In genomic region chr20:8019178-8019997, GRCh38 we compare ENCODE assay signal across 1 cellular context.
TF ChIP-seq lines count a peak whose summit lies in the region.

Gene TMX4 (minus strand): TSS chr20:8019761. CDS start chr20:8019613, 148 bp downstream.

TF ChIP-seq in HepG2, 621 proteins besides CTCF, POLR2A, EP300 and RAD21 (continued from another document and continues in another):
- TF ChIP-seq BCL3 (CRISPR knock-in tag; IDR thresholded peaks at IDR 0.05): peak; percentile 84; the same call in 1 of the 2 replicates
- no peak for TF ChIP-seq HMG20A (CRISPR knock-in tag; IDR thresholded peaks at IDR 0.05; ENCODE audit: borderline replicate concordance)
- TF ChIP-seq SNAI1 (CRISPR knock-in tag; IDR thresholded peaks at IDR 0.05; ENCODE audit: borderline replicate concordance): peak; percentile 89; the same call in 1 of the 2 replicates
- TF ChIP-seq HDAC2 (CRISPR knock-in tag; IDR thresholded peaks at IDR 0.05): peak; percentile 65
- no peak; the same call in none of the 2 replicates for TF ChIP-seq RFXAP (CRISPR knock-in tag; IDR thresholded peaks at IDR 0.05; ENCODE audit: borderline replicate concordance)
- peak; percentile 92; the same call in 1 of the 2 replicates for TF ChIP-seq ZNF414 (CRISPR knock-in tag; IDR thresholded peaks at IDR 0.05)
- no peak for TF ChIP-seq LRRFIP1 (CRISPR knock-in tag; conservative IDR thresholded peaks at IDR 0.05)
- TF ChIP-seq TAF15 (IDR thresholded peaks at IDR 0.05; ENCODE audit: low read depth, low read length, poor library complexity, severe bottlenecking): peak; percentile 17
- TF ChIP-seq NFYB (CRISPR knock-in tag; IDR thresholded peaks at IDR 0.05): peak; percentile 9
- TF ChIP-seq ZNF20 (CRISPR knock-in tag; IDR thresholded peaks at IDR 0.05): peak; percentile 78; the same call in 1 of the 2 replicates
- TF ChIP-seq AHR (CRISPR knock-in tag; IDR thresholded peaks at IDR 0.05): peak; percentile 91
- TF ChIP-seq ZNF720 (CRISPR knock-in tag; IDR thresholded peaks at IDR 0.05): no peak; the same call in 1 of the 2 replicates
- TF ChIP-seq SMARCC2 (IDR thresholded peaks at IDR 0.05): no peak
- TF ChIP-seq NCOA1 (CRISPR knock-in tag; IDR thresholded peaks at IDR 0.05): peak; percentile 66; the same call in 1 of the 2 replicates
- TF ChIP-seq JDP2 (CRISPR knock-in tag; IDR thresholded peaks at IDR 0.05; ENCODE audit: borderline replicate concordance): no peak
- TF ChIP-seq STAT6 (CRISPR knock-in tag; IDR thresholded peaks at IDR 0.05; ENCODE audit: borderline replicate concordance): peak; percentile 80; the same call in 1 of the 2 replicates
- no peak for TF ChIP-seq PLSCR1 (CRISPR knock-in tag; IDR thresholded peaks at IDR 0.05; ENCODE audit: borderline replicate concordance)
- TF ChIP-seq HDAC1 (CRISPR knock-in tag; IDR thresholded peaks at IDR 0.05): no peak
- no peak for TF ChIP-seq PLRG1 (conservative IDR thresholded peaks at IDR 0.05)
- TF ChIP-seq SRF (IDR thresholded peaks at IDR 0.05; ENCODE audit: low read depth, low read length): no peak
- TF ChIP-seq PREB (CRISPR knock-in tag; IDR thresholded peaks at IDR 0.05): peak; percentile 94
- TF ChIP-seq NONO (IDR thresholded peaks at IDR 0.05): no peak
- TF ChIP-seq NONO (CRISPR knock-in tag; conservative IDR thresholded peaks at IDR 0.05): peak; percentile 97
- TF ChIP-seq ZNF512B (CRISPR knock-in tag; IDR thresholded peaks at IDR 0.05; ENCODE audit: borderline replicate concordance): no peak; the same call in 1 of the 2 replicates
- TF ChIP-seq RORA (CRISPR knock-in tag; IDR thresholded peaks at IDR 0.05): no peak
- TF ChIP-seq ETV6 (CRISPR knock-in tag; conservative IDR thresholded peaks at IDR 0.05): peak; percentile 75
- TF ChIP-seq TCF7L2 (IDR thresholded peaks at IDR 0.05; ENCODE audit: low read depth, low read length): no peak
- no peak for TF ChIP-seq ZNF296 (CRISPR knock-in tag; conservative IDR thresholded peaks at IDR 0.05)
- no peak for TF ChIP-seq ZNF18 (CRISPR knock-in tag; IDR thresholded peaks at IDR 0.05; ENCODE audit: insufficient replicate concordance)
- peak; percentile 66 for TF ChIP-seq NR2C2 (CRISPR knock-in tag; IDR thresholded peaks at IDR 0.05; ENCODE audit: borderline replicate concordance)
- TF ChIP-seq RFXANK (CRISPR knock-in tag; IDR thresholded peaks at IDR 0.05): peak; percentile 65; the same call in 1 of the 2 replicates
- TF ChIP-seq SIX4 (CRISPR knock-in tag; IDR thresholded peaks at IDR 0.05): peak; percentile 46; the same call in 1 of the 2 replicates
- no peak; the same call in 1 of the 2 replicates for TF ChIP-seq HNF4A (CRISPR knock-in tag; IDR thresholded peaks at IDR 0.05)
- no peak; the same call in 1 of the 2 replicates for TF ChIP-seq KDM1A (CRISPR knock-in tag; IDR thresholded peaks at IDR 0.05)
- no peak for TF ChIP-seq ZNF383 (CRISPR knock-in tag; IDR thresholded peaks at IDR 0.05; ENCODE audit: borderline replicate concordance)
- TF ChIP-seq MTA3 (CRISPR knock-in tag; IDR thresholded peaks at IDR 0.05): no peak
- TF ChIP-seq ZFP82 (CRISPR knock-in tag; IDR thresholded peaks at IDR 0.05; ENCODE audit: borderline replicate concordance): no peak
- TF ChIP-seq USF2 (IDR thresholded peaks at IDR 0.05; ENCODE audit: low read depth, low read length): no peak
- TF ChIP-seq USF2 (CRISPR knock-in tag; IDR thresholded peaks at IDR 0.05; ENCODE audit: borderline replicate concordance): no peak
- peak; percentile 83 for TF ChIP-seq MED8 (CRISPR knock-in tag; IDR thresholded peaks at IDR 0.05; ENCODE audit: insufficient replicate concordance)
- TF ChIP-seq SP4 (CRISPR knock-in tag; IDR thresholded peaks at IDR 0.05): peak; percentile 94
- TF ChIP-seq POGK (CRISPR knock-in tag; conservative IDR thresholded peaks at IDR 0.05): peak; percentile 97
- 0 out of 2 replicates have a peak, but pooled peaks have one; percentile 4 for TF ChIP-seq SIX1 (CRISPR knock-in tag; IDR thresholded peaks at IDR 0.05; ENCODE audit: borderline replicate concordance)
